Comparison of ENCODE assay signal across 18 cellular contexts in genomic region chr12:50546441-50547318, GRCh38. TPM values are rescaled to one million over a fixed set of nuclear protein-coding genes. Genes with fewer than 3 reads are reported as not detected.
DNase-seq lines count a peak whose midpoint lies in the region; ATAC-seq and TF ChIP-seq lines count a peak whose summit lies in the region.
"Had no signal": no experiment of that assay in that cellular context is flagged by ENCODE, and none has a peak within 500 bp of the region (broad histone marks: within the 10 kb centered on the region; RNA-seq: fewer than 3 reads in every experiment).

No MANE protein-coding gene starts in this region.

- H3K4me3 Mint-ChIP-seq in activated naive CD4-positive, alpha-beta T cell treated with anti-CD3 and anti-CD28 coated beads, Interleukin-2, amount 50 U/mL, for 24 hours: no peak overlapping the region
- H3K4me3 Mint-ChIP-seq in activated T-helper 1 cell treated with anti-CD3 and anti-CD28 coated beads, Interleukin-12 subunit alpha, Interleukin-12 subunit beta, Interleukin-2, Interleukin-4 antibody, amounts not matched to agents 30 ng/mL and 10 ng/mL and 1 ng/mL, durations not matched to agents 14 hours and 24 hours and 36 hours: no peak overlapping the region
- no peak overlapping the region for H3K4me3 Mint-ChIP-seq in activated T-cell treated with anti-CD3 and anti-CD28 coated beads, Interleukin-2, amount 50 U/mL, for 72 hours
- H3K4me3 Mint-ChIP-seq: CD14-positive monocyte; T-helper 2 cell treated with Interferon-gamma antibody and Interleukin-4, amounts not matched to agents 5 μg/mL and 100 μg/mL, for 36 hours had no signal

- H4K20me1 ChIP-seq in hepatocyte (ENCODE audit: insufficient read depth, poor library complexity, severe bottlenecking): no peaks in the 10 kb centered on the region
- H4K20me1 ChIP-seq in smooth muscle cell (ENCODE audit: low read depth): peaks cover 24% of the 10 kb centered on the region

- no peak overlapping the region for H3K9ac ChIP-seq in smooth muscle cell (ENCODE audit: low read depth)

- H3K27ac Mint-ChIP-seq in activated naive CD4-positive, alpha-beta T cell treated with anti-CD3 and anti-CD28 coated beads, Interleukin-2, amount 50 U/mL, for 24 hours: peak overlapping the region; percentile 79
- H3K27ac Mint-ChIP-seq in activated T-helper 1 cell treated with anti-CD3 and anti-CD28 coated beads, Interleukin-12 subunit alpha, Interleukin-12 subunit beta, Interleukin-2, Interleukin-4 antibody, amounts not matched to agents 30 ng/mL and 10 ng/mL and 1 ng/mL, durations not matched to agents 14 hours and 24 hours and 36 hours: no peak overlapping the region
- no peak overlapping the region for H3K27ac Mint-ChIP-seq in activated T-cell treated with anti-CD3 and anti-CD28 coated beads, Interleukin-2, amount 50 U/mL, for 72 hours
- H3K27ac Mint-ChIP-seq: T-helper 2 cell treated with Interferon-gamma antibody and Interleukin-4, amounts not matched to agents 5 μg/mL and 100 μg/mL, for 36 hours had no signal

- TF ChIP-seq CTCF in WERI-Rb-1 (IDR thresholded peaks at IDR 0.05; ENCODE audit: low read depth, low read length) (no peak), hepatocyte (IDR thresholded peaks at IDR 0.05; ENCODE audit: poor library complexity) (no peak), smooth muscle cell (IDR thresholded peaks at IDR 0.05; ENCODE audit: borderline replicate concordance, insufficient read depth, poor library complexity, severe bottlenecking) (no peak)

- H2AFZ ChIP-seq in hepatocyte (no peak overlapping the region), smooth muscle cell (ENCODE audit: low read depth) (no peak overlapping the region)

- no peaks in the 10 kb centered on the region for H3K27me3 Mint-ChIP-seq in activated naive CD4-positive, alpha-beta T cell treated with anti-CD3 and anti-CD28 coated beads, Interleukin-2, amount 50 U/mL, for 24 hours
- H3K27me3 Mint-ChIP-seq in activated T-helper 1 cell treated with anti-CD3 and anti-CD28 coated beads, Interleukin-12 subunit alpha, Interleukin-12 subunit beta, Interleukin-2, Interleukin-4 antibody, amounts not matched to agents 30 ng/mL and 10 ng/mL and 1 ng/mL, durations not matched to agents 14 hours and 24 hours and 36 hours (ENCODE audit: insufficient read depth): no peaks in the 10 kb centered on the region
- no peaks in the 10 kb centered on the region for H3K27me3 Mint-ChIP-seq in activated T-cell treated with anti-CD3 and anti-CD28 coated beads, Interleukin-2, amount 50 U/mL, for 72 hours (ENCODE audit: low read depth)

- intact Hi-C loops in activated T-helper 1 cell treated with anti-CD3 and anti-CD28 coated beads, Interleukin-12 subunit alpha, Interleukin-12 subunit beta, Interleukin-2, Interleukin-4 antibody, amounts not matched to agents 30 ng/mL and 10 ng/mL and 1 ng/mL, durations not matched to agents 14 hours and 24 hours and 36 hours (cut with micrococcal nuclease): no loop called here

- peaks cover 6% of the 10 kb centered on the region for H3K36me3 Mint-ChIP-seq in activated naive CD4-positive, alpha-beta T cell treated with anti-CD3 and anti-CD28 coated beads, Interleukin-2, amount 50 U/mL, for 24 hours
- peaks cover 3% of the 10 kb centered on the region for H3K36me3 Mint-ChIP-seq in activated T-helper 1 cell treated with anti-CD3 and anti-CD28 coated beads, Interleukin-12 subunit alpha, Interleukin-12 subunit beta, Interleukin-2, Interleukin-4 antibody, amounts not matched to agents 30 ng/mL and 10 ng/mL and 1 ng/mL, durations not matched to agents 14 hours and 24 hours and 36 hours (ENCODE audit: low read depth)
- H3K36me3 Mint-ChIP-seq in activated T-cell treated with anti-CD3 and anti-CD28 coated beads, Interleukin-2, amount 50 U/mL, for 72 hours (ENCODE audit: insufficient read depth in 2 of 2): no peaks in the 10 kb centered on the region

- H3K4me1 ChIP-seq in hepatocyte (ENCODE audit: insufficient read depth) (peaks cover 26% of the 10 kb centered on the region), smooth muscle cell (ENCODE audit: low read depth) (peaks cover 10% of the 10 kb centered on the region)

- peak overlapping the region; percentile 17; the same call in 1 of the 2 replicates for H3K27ac ChIP-seq in WERI-Rb-1
- no peak overlapping the region for H3K27ac ChIP-seq in hepatocyte
- H3K27ac ChIP-seq in smooth muscle cell (ENCODE audit: low read depth): peak overlapping the region; percentile 35
- H3K27ac ChIP-seq: upper lobe of left lung had no signal

- peaks cover 11% of the 10 kb centered on the region for H3F3A ChIP-seq in smooth muscle cell (ENCODE audit: low read depth)

- H3K4me3 ChIP-seq in WERI-Rb-1 (ENCODE audit: low read depth, low read length): no peak overlapping the region
- no peak overlapping the region for H3K4me3 ChIP-seq in hepatocyte
- H3K4me3 ChIP-seq in smooth muscle cell: no peak overlapping the region
- H3K4me3 ChIP-seq: upper lobe of left lung had no signal

- peaks cover 43% of the 10 kb centered on the region for H3K4me1 Mint-ChIP-seq in activated naive CD4-positive, alpha-beta T cell treated with anti-CD3 and anti-CD28 coated beads, Interleukin-2, amount 50 U/mL, for 24 hours
- peaks cover 22% of the 10 kb centered on the region for H3K4me1 Mint-ChIP-seq in activated T-helper 1 cell treated with anti-CD3 and anti-CD28 coated beads, Interleukin-12 subunit alpha, Interleukin-12 subunit beta, Interleukin-2, Interleukin-4 antibody, amounts not matched to agents 30 ng/mL and 10 ng/mL and 1 ng/mL, durations not matched to agents 14 hours and 24 hours and 36 hours (ENCODE audit: low read depth)
- H3K4me1 Mint-ChIP-seq in activated T-cell treated with anti-CD3 and anti-CD28 coated beads, Interleukin-2, amount 50 U/mL, for 72 hours (ENCODE audit: low read depth): peaks cover 73% of the 10 kb centered on the region

- peaks cover 87% of the 10 kb centered on the region for H3K79me2 ChIP-seq in hepatocyte
- peaks cover 86% of the 10 kb centered on the region for H3K79me2 ChIP-seq in smooth muscle cell (ENCODE audit: low read depth)

- H3K36me3 ChIP-seq in WERI-Rb-1 (no peaks in the 10 kb centered on the region), hepatocyte (replicated peaks; ENCODE audit: insufficient read depth, low read depth) (no peaks in the 10 kb centered on the region), smooth muscle cell (ENCODE audit: low read depth) (no peaks in the 10 kb centered on the region)
- H3K36me3 ChIP-seq: upper lobe of left lung had no signal

- no peak for ATAC-seq in HG03457 (IDR thresholded peaks at IDR 0.05; ENCODE audit: unreplicated experiment)
- no peak for ATAC-seq in activated T-cell treated with anti-CD3 and anti-CD28 coated beads, Interleukin-2, amount 50 U/mL, for 72 hours (replicated peaks in 1 of 2)
- ATAC-seq: Right ventricle myocardium inferior, sciatic nerve had no signal

- H3K9me3 Mint-ChIP-seq in activated naive CD4-positive, alpha-beta T cell treated with anti-CD3 and anti-CD28 coated beads, Interleukin-2, amount 50 U/mL, for 24 hours: no peaks in the 10 kb centered on the region
- no peaks in the 10 kb centered on the region for H3K9me3 Mint-ChIP-seq in activated T-helper 1 cell treated with anti-CD3 and anti-CD28 coated beads, Interleukin-12 subunit alpha, Interleukin-12 subunit beta, Interleukin-2, Interleukin-4 antibody, amounts not matched to agents 30 ng/mL and 10 ng/mL and 1 ng/mL, durations not matched to agents 14 hours and 24 hours and 36 hours
- H3K9me3 Mint-ChIP-seq in activated T-cell treated with anti-CD3 and anti-CD28 coated beads, Interleukin-2, amount 50 U/mL, for 72 hours: no peaks in the 10 kb centered on the region
- H3K9me3 Mint-ChIP-seq: CD14-positive monocyte; T-helper 2 cell treated with Interferon-gamma antibody and Interleukin-4, amounts not matched to agents 5 μg/mL and 100 μg/mL, for 36 hours had no signal

- H3K4me2 ChIP-seq in hepatocyte (peak overlapping the region; percentile 1), smooth muscle cell (peak overlapping the region; percentile 56)

- H3K9me3 ChIP-seq in WERI-Rb-1 (ENCODE audit: severe bottlenecking) (no peaks in the 10 kb centered on the region), hepatocyte (ENCODE audit: low read depth) (no peaks in the 10 kb centered on the region), smooth muscle cell (replicated peaks; ENCODE audit: low read depth) (no peaks in the 10 kb centered on the region)
- H3K9me3 ChIP-seq: upper lobe of left lung had no signal

- no peaks in the 10 kb centered on the region for H3K27me3 ChIP-seq in WERI-Rb-1 (ENCODE audit: insufficient read depth, low read depth, severe bottlenecking)
- no peaks in the 10 kb centered on the region for H3K27me3 ChIP-seq in hepatocyte
- H3K27me3 ChIP-seq in smooth muscle cell (ENCODE audit: low read depth): no peaks in the 10 kb centered on the region
- H3K27me3 ChIP-seq: upper lobe of left lung had no signal

- no peaks in the 10 kb centered on the region for H3K9me2 ChIP-seq in hepatocyte (replicated peaks; ENCODE audit: insufficient read depth)

- 66% methylated on average over 6 of the region's 6 CpGs for WGBS in hepatocyte (ENCODE audit: low lambda C conversion rate, missing lambda C conversion rate)
- 82% methylated on average over 6 of the region's 6 CpGs for WGBS in smooth muscle cell (ENCODE audit: low lambda C conversion rate)

- DNase-seq in activated naive CD4-positive, alpha-beta T cell treated with Interleukin-2 at 50 U/mL for 16 hours: no peak
- DNase-seq in WERI-Rb-1 (no peak), hepatocyte (ENCODE audit: low spot score) (no peak), smooth muscle cell (lab: John Stamatoyannopoulos, UW; ENCODE audit: unreplicated experiment) (no peak)
- no peak for DNase-seq in activated T-helper 1 cell treated with anti-CD3 and anti-CD28 coated beads, Interleukin-12 subunit alpha, Interleukin-12 subunit beta, Interleukin-2, Interleukin-4 antibody, amounts not matched to agents 30 ng/mL and 10 ng/mL and 1 ng/mL, durations not matched to agents 14 hours and 24 hours and 36 hours (ENCODE audit: low spot score)
- DNase-seq in activated T-cell treated with anti-CD3 and anti-CD28 coated beads, Interleukin-2, amount 50 U/mL, for 72 hours: no peak
- DNase-seq: 8988T; activated CD4-positive, alpha-beta T cell treated with anti-CD3 and anti-CD28 coated beads for 48 hours; cerebellar nuclear complex; NCI-H1092 treated with DMSO at 0.1 percent for 48 hours; stimulated activated CD4-positive, alpha-beta T cell treated with anti-CD3 and anti-CD28 coated beads, Interleukin-4, amount 100 ng/mL, for 4 hours; upper lobe of left lung had no signal

RNA-seq across cellular contexts. Expression of gene DIP2B, which starts 41.9 kb away (rescaled TPM):
- 31.8 TPM in 2 replicates for total RNA-seq in hepatocyte
- polyA plus RNA-seq in hepatocyte: 10.5 and 14.7 TPM in 2 replicates
- total RNA-seq in smooth muscle cell: 35.2 and 36.6 TPM in 2 replicates
- 5.8 and 14.4 TPM in 2 replicates for polyA plus RNA-seq in smooth muscle cell
- total RNA-seq in activated T-helper 1 cell treated with anti-CD3 and anti-CD28 coated beads, Interleukin-12 subunit alpha, Interleukin-12 subunit beta, Interleukin-2, Interleukin-4 antibody, amounts not matched to agents 30 ng/mL and 10 ng/mL and 1 ng/mL, durations not matched to agents 14 hours and 24 hours and 36 hours: 26.7 and 27.6 TPM in 2 replicates
- 10 to 100 TPM; 25.4 to 28.1 TPM for total RNA-seq in activated T-cell treated with anti-CD3 and anti-CD28 coated beads, Interleukin-2, amount 50 U/mL, for 72 hours
